ENCODE assay signal across 26 cellular contexts in the genomic region with DNA sequence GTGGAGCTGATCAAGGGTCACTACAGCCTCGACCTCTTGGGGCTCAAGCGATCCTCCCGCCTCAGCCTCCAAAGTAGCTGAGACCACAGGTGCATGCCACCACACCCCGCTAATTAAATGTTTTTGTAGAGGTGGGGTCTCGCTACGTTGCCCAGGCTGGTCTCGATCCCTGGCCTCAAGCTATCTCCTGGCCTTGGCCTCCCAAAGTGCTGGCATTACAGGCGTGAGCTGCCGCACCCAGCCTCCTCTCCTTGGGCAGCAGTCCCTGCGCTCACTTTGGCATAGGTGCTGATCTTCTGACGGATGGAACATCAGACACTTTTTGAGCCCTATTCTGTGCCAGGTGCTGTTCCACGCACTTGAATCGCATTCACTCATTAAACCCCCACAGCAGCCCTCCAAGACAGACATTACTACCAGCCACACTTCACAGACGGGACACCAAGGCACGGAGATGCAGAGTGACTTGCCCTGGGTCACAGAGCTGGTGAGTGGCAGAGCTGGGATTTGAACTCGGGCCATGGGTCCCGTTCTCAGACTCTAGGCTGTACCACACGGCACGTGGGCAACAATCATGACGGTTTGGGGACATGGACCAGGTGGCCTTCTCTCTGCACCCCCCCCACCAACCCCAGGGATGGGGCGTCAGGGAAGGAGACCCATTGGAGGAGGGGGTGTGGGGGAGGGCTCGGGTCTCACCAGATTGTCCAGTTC. TPM values are rescaled to one million over a fixed set of nuclear protein-coding genes. Genes with fewer than 3 reads are reported as not detected.
DNase-seq lines count a peak whose midpoint lies in the region; ATAC-seq, FAIRE-seq and TF ChIP-seq lines count a peak whose summit lies in the region.
"Had no signal": no experiment of that assay in that cellular context is flagged by ENCODE, and none has a peak within 500 bp of the region (broad histone marks: within the 10 kb centered on the region; RNA-seq: fewer than 3 reads in every experiment).

No MANE protein-coding gene starts in this region.

- peak; percentile 23 for FAIRE-seq in bronchial epithelial cell (lab: Jason Lieb, UNC)
- FAIRE-seq: A549, G401.6, H54, HTR-8/SVneo had no signal

- H3K27me3 ChIP-seq in bronchial epithelial cell (ENCODE audit: control insufficient read depth, insufficient read depth, low read length) = peaks cover 40% of the 10 kb centered on the region
- peaks cover 48% of the 10 kb centered on the region for H3K27me3 ChIP-seq in lower lobe of right lung (ENCODE audit: low read depth)
- H3K27me3 ChIP-seq in neuronal stem cell (ENCODE audit: control insufficient read depth in 3 of 3, insufficient read depth in 3 of 3, low read depth in 1 of 3, low read length in 3 of 3) = peaks cover 0 to 18% (median 0%) of the 10 kb centered on the region in 3 experiments
- peaks cover 30% of the 10 kb centered on the region for H3K27me3 ChIP-seq in upper lobe of right lung

- H3K4ac ChIP-seq in neuronal stem cell (ENCODE audit: low read length) = no peak overlapping the region

- WGBS in neuronal stem cell (ENCODE audit: extremely low coverage in 2 of 2, insufficient read length in 2 of 2, insufficient replicate concordance in 1 of 2), 2 donors = no CpG with 5 or more reads among the region's 22 CpGs

- TF ChIP-seq POLR2A in NB4 (IDR thresholded peaks at IDR 0.05; ENCODE audit: extremely low read depth, insufficient read length) = no peak

- H2AFZ ChIP-seq in neuronal stem cell (ENCODE audit: low read length) = no peak overlapping the region
- H2AFZ ChIP-seq: PC-9 had no signal

- POLR2A ChIA-PET in HEK293T (lab: Yijun Ruan, JAX) = interaction anchor here (1.0 kb wide), 1 partner anchor 67 kb away, joined by 3 read pairs; a partner anchor contains a TSS

- no peak overlapping the region for H2BK15ac ChIP-seq in neuronal stem cell (ENCODE audit: low read length)

- TF ChIP-seq CTCF in NB4 (IDR thresholded peaks at IDR 0.05; ENCODE audit: low read depth, low read length) (no peak), bronchial epithelial cell (IDR thresholded peaks at IDR 0.05; ENCODE audit: insufficient read depth, low read length, severe bottlenecking) (no peak), lower lobe of right lung (IDR thresholded peaks at IDR 0.05) (no peak), upper lobe of right lung (IDR thresholded peaks at IDR 0.05) (no peak)

- H4K8ac ChIP-seq in neuronal stem cell (ENCODE audit: low read depth, low read length) = no peak overlapping the region

- DNase-seq in NB4 (ENCODE audit: low read depth) = peak; percentile 30
- DNase-seq in bronchial epithelial cell (ENCODE audit: low read depth) = no peak
- peak; percentile 25 for DNase-seq in lower lobe of right lung
- no peak for DNase-seq in neuronal stem cell (ENCODE audit: low spot score)
- no peak for DNase-seq in upper lobe of right lung
- no peak for DNase-seq in HEK293T (ENCODE audit: extremely low spot score)
- DNase-seq: AML-193; CD4-positive, alpha-beta memory T cell; COR-L47; KG1; MG63; NCI-H2029; NCI-H446 treated with DMSO at 0.1 percent for 48 hours; NCI-H526; NCI-H82; NK-92 treated with Interleukin-12 subunit alpha and Interleukin-12 subunit beta, amount 100 ng/mL, for 24 hours; PC-9; Right ventricle myocardium superior; RPMI8226 had no signal

- H3K27ac ChIP-seq in lower lobe of right lung (no peak overlapping the region), neuronal stem cell (replicated peaks; ENCODE audit: low read length) (no peak overlapping the region), upper lobe of right lung (no peak overlapping the region)
- H3K27ac ChIP-seq: A549; BLaER1 treated with 17β-estradiol and CSF1 and Interleukin-3, amounts not matched to agents 10 nM and 100 nM; PC-9; SJSA1 had no signal

- intact Hi-C loops in lower lobe of right lung (cut with DNase I) = no loop called here
- intact Hi-C loops in upper lobe of right lung (cut with DNase I) = no loop called here

- peak overlapping the region; percentile 36 for H2AK5ac ChIP-seq in neuronal stem cell (ENCODE audit: low read depth, low read length)

- H2BK5ac ChIP-seq in neuronal stem cell (ENCODE audit: low read length) = no peak overlapping the region

- peak overlapping the region; percentile 9 for H3K9ac ChIP-seq in neuronal stem cell (ENCODE audit: low read depth, low read length, poor library complexity)
- H3K9ac ChIP-seq: BLaER1 treated with 17β-estradiol and CSF1 and Interleukin-3, amounts not matched to agents 10 nM and 100 nM had no signal

- H3K9me3 ChIP-seq in lower lobe of right lung = no peaks in the 10 kb centered on the region
- peaks cover 0 to 2% of the 10 kb centered on the region in 2 donors for H3K9me3 ChIP-seq in neuronal stem cell (replicated peaks in 1 of 2; ENCODE audit: control insufficient read depth in 2 of 2, insufficient read depth in 1 of 2, low read depth in 1 of 2, low read length in 2 of 2)
- no peaks in the 10 kb centered on the region for H3K9me3 ChIP-seq in upper lobe of right lung
- H3K9me3 ChIP-seq: A549; BLaER1 treated with 17β-estradiol and CSF1 and Interleukin-3, amounts not matched to agents 10 nM and 100 nM; MG63; SJSA1 had no signal

- H3K36me3 ChIP-seq in bronchial epithelial cell (ENCODE audit: control insufficient read depth, insufficient read depth, low read length) (no peaks in the 10 kb centered on the region), lower lobe of right lung (no peaks in the 10 kb centered on the region), neuronal stem cell (replicated peaks in 1 of 2; ENCODE audit: control insufficient read depth in 2 of 2, insufficient read depth in 2 of 2, low read length in 2 of 2) (peaks cover 12 to 36% of the 10 kb centered on the region in 2 donors), upper lobe of right lung (no peaks in the 10 kb centered on the region)
- H3K36me3 ChIP-seq: BLaER1 treated with 17β-estradiol and CSF1 and Interleukin-3, amounts not matched to agents 10 nM and 100 nM; MG63 had no signal

- H3K4me1 ChIP-seq in lower lobe of right lung (peaks cover 6% of the 10 kb centered on the region), neuronal stem cell (ENCODE audit: control insufficient read depth in 2 of 2, insufficient read depth in 1 of 2, low read depth in 1 of 2, low read length in 2 of 2) (peaks cover 24 to 25% of the 10 kb centered on the region in 2 donors), upper lobe of right lung (no peaks in the 10 kb centered on the region)

- no peak overlapping the region for H2BK12ac ChIP-seq in neuronal stem cell (ENCODE audit: low read length)

- ATAC-seq in lower lobe of right lung = no peak
- no peak for ATAC-seq in HG02610 (IDR thresholded peaks at IDR 0.05; ENCODE audit: unreplicated experiment)
- no peak for ATAC-seq in upper lobe of right lung

- H3K4me3 ChIP-seq in NB4 (ENCODE audit: low read depth, low read length) (no peak overlapping the region), bronchial epithelial cell (ENCODE audit: low read depth, low read length) (no peak overlapping the region), lower lobe of right lung (no peak overlapping the region), neuronal stem cell (ENCODE audit: low read length in 2 of 2) (no peak overlapping the region), upper lobe of right lung (no peak overlapping the region)
- H3K4me3 ChIP-seq: A549; BLaER1 treated with 17β-estradiol and CSF1 and Interleukin-3, amounts not matched to agents 10 nM and 100 nM; MG63; PC-9; SJSA1 had no signal

- H3K23ac ChIP-seq in neuronal stem cell (ENCODE audit: low read depth, low read length, poor library complexity) = no peak overlapping the region

- CTCF ChIA-PET in HEK293T (lab: Yijun Ruan, JAX) = no interaction called here

- no peak overlapping the region for H3K14ac ChIP-seq in neuronal stem cell (ENCODE audit: low read length)

- H3K18ac ChIP-seq in neuronal stem cell (ENCODE audit: low read length) = no peak overlapping the region

- H2BK120ac ChIP-seq in neuronal stem cell (ENCODE audit: low read depth, low read length) = no peak overlapping the region

- peaks cover 9% of the 10 kb centered on the region for H3K79me1 ChIP-seq in neuronal stem cell (ENCODE audit: low read depth, low read length)

- no peak overlapping the region for H3K4me2 ChIP-seq in neuronal stem cell (ENCODE audit: insufficient read depth, low read length, poor library complexity, severe bottlenecking)
- H3K4me2 ChIP-seq: BLaER1 treated with 17β-estradiol and CSF1 and Interleukin-3, amounts not matched to agents 10 nM and 100 nM; PC-9 had no signal

- H4K91ac ChIP-seq in neuronal stem cell (ENCODE audit: low read depth, low read length, poor library complexity) = no peak overlapping the region

TF ChIP-seq in HEK293T, 16 proteins besides CTCF, POLR2A, EP300 and RAD21:
- TF ChIP-seq SP1 (IDR thresholded peaks at IDR 0.05) (no peak), CTBP1 (IDR thresholded peaks at IDR 0.05; ENCODE audit: borderline replicate concordance) (no peak), BHLHE40 (IDR thresholded peaks at IDR 0.05; ENCODE audit: borderline replicate concordance) (no peak), FOXM1 (IDR thresholded peaks at IDR 0.05; ENCODE audit: borderline replicate concordance) (no peak), TARDBP (IDR thresholded peaks at IDR 0.05) (no peak), ELF4 (IDR thresholded peaks at IDR 0.05) (no peak)

RNA-seq across cellular contexts. Expression of a gene that starts 3.2 kb away (rescaled TPM):
- 8.7 and 11.3 TPM in 2 replicates for total RNA-seq in bronchial epithelial cell
- 5.3 TPM for total RNA-seq in lower lobe of right lung
- 110 TPM for polyA plus RNA-seq in neuronal stem cell (2013, experiment 1 of 2)
- polyA plus RNA-seq in neuronal stem cell (2013, experiment 2 of 2) = 102 TPM
- 4.3 TPM for total RNA-seq in upper lobe of right lung

RNA-seq across cellular contexts. Expression of a gene that starts 55.6 kb away (rescaled TPM):
- 0.26 TPM in 2 replicates for total RNA-seq in bronchial epithelial cell
- total RNA-seq in lower lobe of right lung = 0.27 TPM
- 4.7 TPM for polyA plus RNA-seq in neuronal stem cell (2013, experiment 1 of 2)
- 5.5 TPM for polyA plus RNA-seq in neuronal stem cell (2013, experiment 2 of 2)
- total RNA-seq in upper lobe of right lung = 0.23 TPM
- total RNA-seq: CD4-positive, alpha-beta memory T cell; PC-9; SJSA1 had no signal
- polyA plus RNA-seq: CD4-positive, alpha-beta memory T cell had no signal

Comparison
In these comparisons a context has a peak if more than half of its experiments do, and no peak if none do; other contexts are left out.
1. DNase-seq: peak in NB4 (single experiment) and lower lobe of right lung (single experiment); none in bronchial epithelial cell (single experiment), neuronal stem cell (single experiment), upper lobe of right lung (single experiment) and HEK293T (single experiment).